Comparison of ENCODE assay signal across 22 cellular contexts in the genomic region with DNA sequence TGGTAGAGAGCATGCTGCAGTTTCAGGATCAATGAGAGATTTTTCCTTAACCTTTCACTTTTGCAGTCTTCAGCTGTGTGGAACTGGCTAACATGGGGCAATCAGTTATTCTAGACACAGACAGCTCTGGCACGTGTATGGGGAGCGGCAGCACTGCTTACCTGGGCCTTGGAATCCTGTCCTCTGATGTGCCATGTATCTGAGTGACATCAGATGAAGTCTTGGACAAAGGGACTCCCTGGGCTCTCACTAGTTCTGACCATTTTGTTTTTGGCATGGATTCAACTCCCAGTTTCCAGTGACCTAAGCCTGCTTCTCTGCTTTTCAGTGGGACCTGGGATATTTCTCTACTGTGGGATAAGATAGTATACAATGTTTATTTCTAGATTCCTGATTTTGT. TPM values are rescaled to one million over a fixed set of nuclear protein-coding genes. Genes with fewer than 3 reads are reported as not detected.
DNase-seq lines count a peak whose midpoint lies in the region; FAIRE-seq and TF ChIP-seq lines count a peak whose summit lies in the region.
"Had no signal": no experiment of that assay in that cellular context is flagged by ENCODE, and none has a peak within 500 bp of the region (broad histone marks: within the 10 kb centered on the region; RNA-seq: fewer than 3 reads in every experiment).

No MANE protein-coding gene starts in this region.

- peaks cover 0 to 3% of the 10 kb centered on the region in 2 donors for H3K4me1 ChIP-seq in small intestine (ENCODE audit: control insufficient read depth in 2 of 2, insufficient read depth in 1 of 2, low read depth in 1 of 2, low read length in 1 of 2)

- peak; percentile 18 for DNase-seq in NCI-H69 (lab: John Stamatoyannopoulos, UW)
- no peak for DNase-seq in mesothelial cell of epicardium (ENCODE audit: low spot score in 2 of 2, unreplicated experiment in 2 of 2)
- DNase-seq in ureter (ENCODE audit: low spot score) = peak; percentile 15
- no peak for DNase-seq in small intestine
- no peak for DNase-seq in hepatic stellate cell (ENCODE audit: low spot score)
- DNase-seq in NK-92 treated with Interleukin-12 subunit alpha and Interleukin-12 subunit beta, amount 100 ng/mL, for 24 hours (lab: John Stamatoyannopoulos, UW) = no peak
- DNase-seq: ACHN; C1 segment of cervical spinal cord; CD8-positive, alpha-beta memory T cell; GDM1; GOT3; HCEC 1CT; MG63; NCI-H1417; NCI-H187; NCI-H446 treated with DMSO at 0.1 percent for 48 hours; NCI-H526 treated with DMSO at 0.1 percent for 48 hours; SIG-M5 had no signal

- no peaks in the 10 kb centered on the region for H3K9me3 ChIP-seq in small intestine (ENCODE audit: control insufficient read depth, low read depth)

- H3K27ac ChIP-seq in small intestine (ENCODE audit: low read depth in 1 of 2, low read length in 1 of 2) = no peak overlapping the region

- H3K36me3 ChIP-seq in small intestine (ENCODE audit: control insufficient read depth in 2 of 2, insufficient read depth in 2 of 2, low read length in 2 of 2) = no peaks in the 10 kb centered on the region
- H3K36me3 ChIP-seq: MG63 had no signal

- 79 to 94% (median 82%) methylated on average over 2 of the region's 2 CpGs for WGBS in small intestine, 3 donors

- H3K4me1 Mint-ChIP-seq in brain (peaks cover 35% of the 10 kb centered on the region), mesothelial cell of epicardium (peaks cover 21% of the 10 kb centered on the region)

- H3K9me3 Mint-ChIP-seq in brain (peaks cover 0 to 3% (median 0%) of the 10 kb centered on the region in 5 experiments), mesothelial cell of epicardium (no peaks in the 10 kb centered on the region)
- H3K9me3 Mint-ChIP-seq: CD8-positive, alpha-beta memory T cell had no signal

- no peak overlapping the region for H3K4me3 ChIP-seq in small intestine (ENCODE audit: low read depth in 1 of 2, low read length in 2 of 2)
- H3K4me3 ChIP-seq: K562, MG63 had no signal

- TF ChIP-seq CTCF in brain (conservative IDR thresholded peaks at IDR 0.05) (no peak), mesothelial cell of epicardium (IDR thresholded peaks at IDR 0.05; ENCODE audit: unreplicated experiment) (no peak)

- H3K27ac Mint-ChIP-seq in brain (peak overlapping the region in 3 of 5 experiments; percentile 11 to 41 (median 29)), mesothelial cell of epicardium (peak overlapping the region; percentile 11)

- no peak overlapping the region for H3K4me3 Mint-ChIP-seq in brain
- H3K4me3 Mint-ChIP-seq in mesothelial cell of epicardium = no peak overlapping the region
- H3K4me3 Mint-ChIP-seq: CD8-positive, alpha-beta memory T cell had no signal

- H3K27me3 Mint-ChIP-seq in brain = peaks cover 5% of the 10 kb centered on the region
- H3K27me3 Mint-ChIP-seq in mesothelial cell of epicardium (ENCODE audit: low read depth) = no peaks in the 10 kb centered on the region

- no peaks in the 10 kb centered on the region for H3K27me3 ChIP-seq in small intestine (ENCODE audit: control insufficient read depth in 2 of 2, insufficient read depth in 2 of 2, low read length in 2 of 2)
- H3K27me3 ChIP-seq: MG63 had no signal

- H3K36me3 Mint-ChIP-seq in brain (peaks cover 80% of the 10 kb centered on the region), mesothelial cell of epicardium (peaks cover 28% of the 10 kb centered on the region)

- no peak for FAIRE-seq in small intestine (lab: Jason Lieb, UNC)
- FAIRE-seq: GM19239, HepG2, K562 had no signal

RNA-seq across cellular contexts. Expression of a gene that starts 54.3 kb away (rescaled TPM):
- polyA plus RNA-seq in brain (ENCODE audit: insufficient read depth, low read depth, low replicate concordance) (27.5 TPM), small intestine (1 to 10 TPM; 1.4 to 3.7 (median 1.6) TPM)
- total RNA-seq in mesothelial cell of epicardium (52.3 to 54.4 TPM (median 52.8 TPM) in 3 replicates), ureter (15.2 TPM)

Comparison
In these comparisons a context has a peak if more than half of its experiments do, and no peak if none do; other contexts are left out.
1. DNase-seq: peak in NCI-H69 (single experiment) and ureter (single experiment); none in mesothelial cell of epicardium (0 of 2), small intestine (single experiment), hepatic stellate cell (single experiment) and NK-92 treated with Interleukin-12 subunit alpha and Interleukin-12 subunit beta, amount 100 ng/mL, for 24 hours (single experiment).